ENCODE assay signal across 19 cellular contexts in genomic region chr22:49091917-49092545, GRCh38.
DNase-seq lines count a peak whose midpoint lies in the region; ATAC-seq, FAIRE-seq and TF ChIP-seq lines count a peak whose summit lies in the region.
"Had no signal": no experiment of that assay in that cellular context is flagged by ENCODE, and none has a peak within 500 bp of the region (broad histone marks: within the 10 kb centered on the region; RNA-seq: fewer than 3 reads in every experiment).

No MANE protein-coding gene starts in this region.

- H3K4me3 ChIP-seq in kidney (ENCODE audit: low read length in 2 of 2): no peak overlapping the region

- H3K9ac ChIP-seq in kidney (ENCODE audit: low read length in 2 of 2): no peak overlapping the region
- H3K9ac ChIP-seq: SK-N-SH had no signal

- TF ChIP-seq CTCF in kidney (IDR thresholded peaks at IDR 0.05; ENCODE audit: borderline replicate concordance, extremely low read depth, insufficient read depth): no peak

- H3K4me1 ChIP-seq in kidney (ENCODE audit: control insufficient read depth in 1 of 2, insufficient read depth in 1 of 2, low read depth in 1 of 2, low read length in 2 of 2): no peaks in the 10 kb centered on the region

- FAIRE-seq in kidney (lab: Jason Lieb, UNC): no peak
- FAIRE-seq: A204.1, D721Med, GM12892, GM19239 had no signal

- intact Hi-C loops in Right ventricle myocardium inferior (cut with DNase I) (no loop called here), cardiac septum (cut with DNase I) (no loop called here), kidney (cut with DNase I) (no loop called here)

- no peaks in the 10 kb centered on the region for H3K9me3 ChIP-seq in kidney (ENCODE audit: control insufficient read depth in 1 of 2, low read length in 2 of 2)
- H3K9me3 ChIP-seq: SK-N-SH had no signal

- ATAC-seq in Right ventricle myocardium inferior: no peak
- no peak for ATAC-seq in HG03342 (IDR thresholded peaks at IDR 0.05; ENCODE audit: unreplicated experiment)

- H3K27ac ChIP-seq in kidney (ENCODE audit: low read depth in 2 of 2, low read length in 2 of 2): no peak overlapping the region

- DNase-seq in Right ventricle myocardium inferior (ENCODE audit: missing footprints): peak; percentile 14
- DNase-seq in cardiac septum (ENCODE audit: low spot score): no peak
- peak; percentile 72 for DNase-seq in NOMO-1 treated with DMSO at 0.1 percent for 48 hours (lab: John Stamatoyannopoulos, UW; ENCODE audit: unreplicated experiment)
- DNase-seq in kidney: peak; percentile 39
- no peak for DNase-seq in ureter (ENCODE audit: low spot score)
- no peak for DNase-seq in NCI-H226
- DNase-seq in D341Med (ENCODE audit: low spot score): no peak
- DNase-seq: CD4-positive, CD25-positive, alpha-beta regulatory T cell; DMS79 treated with DMSO at 0.1 percent for 48 hours; GDM1; KG1; NCI-H2029 treated with DMSO at 0.1 percent for 48 hours; OCI-M1; SK-N-SH had no signal

- no peaks in the 10 kb centered on the region for H3K36me3 ChIP-seq in kidney (ENCODE audit: control insufficient read depth in 1 of 2, insufficient read depth in 2 of 2, low read length in 2 of 2)

Comparison
In these comparisons a context has a peak if more than half of its experiments do, and no peak if none do; other contexts are left out.
1. DNase-seq: peak in Right ventricle myocardium inferior (single experiment), NOMO-1 treated with DMSO at 0.1 percent for 48 hours (single experiment) and kidney (single experiment); none in cardiac septum (single experiment), ureter (single experiment), NCI-H226 (single experiment) and D341Med (single experiment).